Comparison of ENCODE assay signal across 8 cellular contexts in the genomic region with DNA sequence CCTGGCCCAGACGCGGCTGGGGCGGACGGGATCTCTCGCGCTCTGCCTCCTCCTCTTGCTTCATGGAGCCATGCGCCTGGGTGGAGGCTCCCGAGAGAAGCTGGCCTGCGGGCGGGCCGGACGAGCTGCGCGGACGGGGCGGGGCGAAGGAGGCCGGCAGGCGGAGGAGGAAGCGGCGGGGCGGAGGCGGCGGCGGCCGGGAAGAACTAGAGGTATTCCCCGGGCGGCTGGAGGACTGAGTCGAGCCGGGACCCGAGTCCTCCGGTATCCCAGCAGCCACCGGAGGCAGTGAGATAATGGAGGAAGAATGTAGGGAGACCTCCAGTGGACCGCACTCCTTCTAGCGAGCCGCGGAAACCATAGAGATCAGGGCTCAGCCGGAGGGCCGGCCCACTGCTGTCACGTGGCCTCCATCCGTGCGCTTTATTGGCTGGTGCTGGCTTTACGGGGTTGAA.
DNase-seq lines count a peak whose midpoint lies in the region; ATAC-seq lines count a peak whose summit lies in the region.
"Not testable (repeated sequence)": the region's sequence is repeated elsewhere in the genome, so short reads cannot be mapped to it uniquely, and the experiment has no call there.

No MANE protein-coding gene starts in this region.

- H3K9me3 Mint-ChIP-seq in effector memory CD8-positive, alpha-beta T cell; memory B cell: not testable (repeated sequence)

- peak overlapping the region; percentile 78 to 85 for H3K4me3 Mint-ChIP-seq in effector memory CD8-positive, alpha-beta T cell
- H3K4me3 Mint-ChIP-seq in memory B cell = peak overlapping the region; percentile 86

- peak overlapping the region; percentile 64 to 82 for H3K27ac Mint-ChIP-seq in effector memory CD8-positive, alpha-beta T cell
- H3K27ac Mint-ChIP-seq in memory B cell = peak overlapping the region; percentile 73

- H3K4me1 Mint-ChIP-seq in effector memory CD8-positive, alpha-beta T cell (ENCODE audit: low read depth in 2 of 2) = peaks cover 8 to 15% of the 10 kb centered on the region in 2 donors
- peaks cover 11% of the 10 kb centered on the region for H3K4me1 Mint-ChIP-seq in memory B cell

- DNase-seq in COLO668 (lab: John Stamatoyannopoulos, UW; ENCODE audit: unreplicated experiment) = peak; percentile 82
- peak; percentile 50 for DNase-seq in HS-5 (ENCODE audit: low read depth)
- DNase-seq in NOMO-1 treated with DMSO at 0.1 percent for 48 hours (lab: John Stamatoyannopoulos, UW; ENCODE audit: unreplicated experiment) = peak; percentile 59
- DNase-seq in activated CD8-positive, alpha-beta memory T cell treated with anti-CD3 and anti-CD28 coated beads for 48 hours (ENCODE audit: low read depth in 2 of 3, low spot score in 2 of 3) = peak; percentile 51 to 65 (median 58)
- peak; percentile 60 to 64 (median 62) for DNase-seq in effector memory CD8-positive, alpha-beta T cell
- DNase-seq in memory B cell (ENCODE audit: low spot score in 2 of 2) = peak; percentile 58 to 74
- peak; percentile 55 to 67 (median 55) for DNase-seq in stimulated activated CD4-positive, alpha-beta T cell treated with anti-CD3 and anti-CD28 coated beads, TNF-alpha, amount 100 ng/mL, for 4 hours (ENCODE audit: low read depth in 3 of 3)

- ATAC-seq in GM21367 (IDR thresholded peaks at IDR 0.05; ENCODE audit: unreplicated experiment) (peak; percentile 88), memory B cell (ENCODE audit: low read depth) (peak; percentile 76)
- ATAC-seq in effector memory CD8-positive, alpha-beta T cell (replicated peaks) = peak; percentile 81

- H3K27me3 Mint-ChIP-seq in effector memory CD8-positive, alpha-beta T cell; memory B cell: not testable (repeated sequence)

- H3K36me3 Mint-ChIP-seq in effector memory CD8-positive, alpha-beta T cell (ENCODE audit: insufficient read depth); memory B cell: not testable (repeated sequence)

Comparison
In these comparisons a context has a peak if more than half of its experiments do, and no peak if none do; other contexts are left out.
1. Peak in every context shown above with its lines: DNase-seq and ATAC-seq.